ENCODE assay signal across 16 cellular contexts in genomic region chrX:21166302-21166982, GRCh38.
DNase-seq lines count a peak whose midpoint lies in the region; ATAC-seq, FAIRE-seq and TF ChIP-seq lines count a peak whose summit lies in the region.
"Had no signal": no experiment of that assay in that cellular context is flagged by ENCODE, and none has a peak within 500 bp of the region (broad histone marks: within the 10 kb centered on the region; RNA-seq: fewer than 3 reads in every experiment).

No MANE protein-coding gene starts in this region.

- no peak overlapping the region for H3K23ac ChIP-seq in H1 (ENCODE audit: insufficient read length)

- no peak overlapping the region for H2BK15ac ChIP-seq in H1 (ENCODE audit: low read length)

- no peak overlapping the region for H3K18ac ChIP-seq in H1 (ENCODE audit: extremely low read depth, low read length)

- POLR2A ChIA-PET in H1 (lab: Charles Lee; ENCODE audit: partially characterized antibody): no interaction called here

- no peak overlapping the region; the same call in 1 of the 2 replicates for H2AFZ ChIP-seq in H1 (ENCODE audit: low read length)

- WGBS in H1 (ENCODE audit: extremely low coverage in 1 of 2, insufficient coverage in 1 of 2, insufficient read length in 1 of 2, insufficient replicate concordance in 2 of 2, low coverage in 1 of 2, low lambda C conversion rate in 2 of 2, missing lambda C conversion rate in 1 of 2), 2 experiments: 64% methylated on average over 4 of the region's 4 CpGs; no CpG with 5 or more reads in 1 of the 2 experiments

- H3K4me1 Mint-ChIP-seq in nephron progenitor cell (peaks cover 7% of the 10 kb centered on the region), natural killer cell (no peaks in the 10 kb centered on the region)
- H3K4me1 Mint-ChIP-seq: CD4-positive, alpha-beta memory T cell had no signal

- CTCF ChIA-PET in H1 (lab: Charles Lee; ENCODE audit: partially characterized antibody): interaction anchor here (1.0 kb wide), 1 partner anchor 11 kb away, joined by 3 read pairs; no protein-coding TSS in a partner anchor

- no peak overlapping the region for H4K5ac ChIP-seq in H1 (ENCODE audit: insufficient read length, low read depth, low read length)

- no peak overlapping the region for H3K9ac ChIP-seq in H1 (replicated peaks in 1 of 4; ENCODE audit: extremely low read depth in 1 of 4, low read depth in 3 of 4, low read length in 3 of 4)

- no peak for FAIRE-seq in H1 (lab: Jason Lieb, UNC)

- H3K36me3 Mint-ChIP-seq in nephron progenitor cell (ENCODE audit: low read depth) (no peaks in the 10 kb centered on the region), natural killer cell (no peaks in the 10 kb centered on the region)
- H3K36me3 Mint-ChIP-seq: CD4-positive, alpha-beta memory T cell had no signal

- no peak overlapping the region for H3K4ac ChIP-seq in H1 (replicated peaks; ENCODE audit: insufficient read length, low read depth, low read length)

- no peak overlapping the region for H2BK20ac ChIP-seq in H1 (ENCODE audit: low read length)

- no peaks in the 10 kb centered on the region for H3K27me3 ChIP-seq in H1 (replicated peaks in 1 of 4; ENCODE audit: control insufficient read depth in 3 of 4, extremely low read depth in 1 of 4, insufficient read depth in 3 of 4, low read length in 3 of 4)
- H3K27me3 ChIP-seq: stomach had no signal

- no peak overlapping the region for H3K4me3 Mint-ChIP-seq in nephron progenitor cell
- no peak overlapping the region for H3K4me3 Mint-ChIP-seq in natural killer cell
- H3K4me3 Mint-ChIP-seq: CD4-positive, alpha-beta memory T cell had no signal

- no peak overlapping the region for H3K14ac ChIP-seq in H1 (ENCODE audit: insufficient read length)

- no peaks in the 10 kb centered on the region for H3K79me1 ChIP-seq in H1 (ENCODE audit: low read depth, low read length)

- no peaks in the 10 kb centered on the region for H3K4me1 ChIP-seq in H1 (replicated peaks in 1 of 4; ENCODE audit: control insufficient read depth in 3 of 4, insufficient read depth in 4 of 4, low read length in 3 of 4)
- H3K4me1 ChIP-seq: stomach had no signal

- intact Hi-C loops in natural killer cell (cut with micrococcal nuclease): no loop called here

- H3K36me3 ChIP-seq in H1 (ENCODE audit: control insufficient read depth in 2 of 4, insufficient read depth in 4 of 4, low read length in 3 of 4): no peaks in the 10 kb centered on the region
- H3K36me3 ChIP-seq: stomach had no signal

- TF ChIP-seq EP300 in Ishikawa (IDR thresholded peaks at IDR 0.05; ENCODE audit: borderline replicate concordance): peak; percentile 47; the same call in 1 of the 2 replicates
- no peak for TF ChIP-seq EP300 in H1 (IDR thresholded peaks at IDR 0.05; ENCODE audit: borderline replicate concordance in 1 of 2, low read depth in 2 of 2, low read length in 2 of 2)

- H4K20me1 ChIP-seq in H1 (replicated peaks in 1 of 2; ENCODE audit: control insufficient read depth in 1 of 2, insufficient read depth in 2 of 2, low read length in 2 of 2): no peaks in the 10 kb centered on the region

- no peaks in the 10 kb centered on the region for H3K23me2 ChIP-seq in H1 (ENCODE audit: low read depth, low read length)

- DNase-seq in EH (ENCODE audit: low read depth) (peak; percentile 68), H1 (ENCODE audit: low read depth in 1 of 2, low spot score in 2 of 2) (no peak), nephron progenitor cell (no peak), iPS-NIHi7 (ENCODE audit: extremely low spot score) (no peak), cerebellar nuclear complex (lab: John Stamatoyannopoulos, UW) (no peak), natural killer cell (no peak)
- DNase-seq in central memory CD4-positive, alpha-beta T cell: no peak
- DNase-seq: activated CD4-positive, alpha-beta T cell treated with anti-CD3 and anti-CD28 coated beads, Interleukin-2, amount 50 U/mL, for 1 hour; caudate nucleus; CD4-positive, alpha-beta memory T cell; erythroblast; NCI-H2227 treated with DMSO at 0.1 percent for 48 hours; stomach had no signal

- H3K9me3 ChIP-seq in H1 (ENCODE audit: insufficient read depth in 2 of 2, low read depth in 1 of 2, low read length in 1 of 2): no peaks in the 10 kb centered on the region
- H3K9me3 ChIP-seq: stomach had no signal

- H2BK120ac ChIP-seq in H1 (replicated peaks; ENCODE audit: low read depth, low read length): no peak overlapping the region

- no peak overlapping the region for H4K91ac ChIP-seq in H1 (replicated peaks; ENCODE audit: insufficient read length, low read length)

- no peak for TF ChIP-seq POLR2A in H1 (IDR thresholded peaks at IDR 0.05; ENCODE audit: control extremely low read depth in 1 of 2, low read depth in 2 of 2, low read length in 2 of 2)

- H3K79me2 ChIP-seq in H1 (ENCODE audit: control insufficient read depth in 1 of 2, insufficient read depth in 2 of 2, low read length in 2 of 2): no peaks in the 10 kb centered on the region

- H2BK5ac ChIP-seq in H1 (ENCODE audit: low read depth, low read length): no peak overlapping the region

- H3K27me3 Mint-ChIP-seq in nephron progenitor cell (ENCODE audit: low read depth, poor library complexity): no peaks in the 10 kb centered on the region
- no peaks in the 10 kb centered on the region for H3K27me3 Mint-ChIP-seq in natural killer cell (ENCODE audit: low read depth in 2 of 2)
- H3K27me3 Mint-ChIP-seq: CD4-positive, alpha-beta memory T cell had no signal

- no peak overlapping the region for H2BK12ac ChIP-seq in H1 (ENCODE audit: low read depth, low read length)

- TF ChIP-seq CTCF in H1 (IDR thresholded peaks at IDR 0.05; ENCODE audit: control extremely low read depth in 1 of 3, insufficient read depth in 1 of 3, low read depth in 1 of 3, low read length in 3 of 3): no peak
- no peak for TF ChIP-seq CTCF in nephron progenitor cell (IDR thresholded peaks at IDR 0.05)
- no peak for TF ChIP-seq CTCF in natural killer cell (IDR thresholded peaks at IDR 0.05)

- TF ChIP-seq RAD21 in Ishikawa (IDR thresholded peaks at IDR 0.05; ENCODE audit: low read depth) (no peak), H1 (IDR thresholded peaks at IDR 0.05 in 1 of 2, conservative IDR thresholded peaks at IDR 0.05 in 1 of 2; ENCODE audit: low read depth in 2 of 2, low read length in 2 of 2) (no peak)

- no peak for ATAC-seq in natural killer cell

- H3K4me3 ChIP-seq in H1 (ENCODE audit: extremely low read depth in 1 of 4, insufficient read depth in 2 of 4, low read depth in 3 of 4, low read length in 4 of 4): no peak overlapping the region
- H3K4me3 ChIP-seq: stomach had no signal

- no peak overlapping the region for H3K27ac ChIP-seq in H1 (ENCODE audit: low read depth, low read length)
- H3K27ac ChIP-seq: HL-60, stomach had no signal

- no peak overlapping the region for H3K4me2 ChIP-seq in H1 (ENCODE audit: insufficient read depth in 1 of 2, low read depth in 2 of 2, low read length in 2 of 2)

- H4K8ac ChIP-seq in H1 (ENCODE audit: extremely low read depth, insufficient read depth, low read length): no peak overlapping the region

- H3K27ac Mint-ChIP-seq in nephron progenitor cell (peak overlapping the region; percentile 41), natural killer cell (no peak overlapping the region)
- H3K27ac Mint-ChIP-seq: activated T-helper 2 cell treated with anti-CD3 and anti-CD28 coated beads, Interferon-gamma antibody, Interleukin-2, Interleukin-4, amounts not matched to agents 10 μg/mL and 5 μg/mL and 100 μg/mL, durations not matched to agents 14 hours and 24 hours and 36 hours; CD4-positive, alpha-beta memory T cell had no signal

- no peak overlapping the region for H2AK5ac ChIP-seq in H1 (ENCODE audit: low read depth, low read length)

- H3K56ac ChIP-seq in H1 (replicated peaks; ENCODE audit: insufficient read length, low read depth, low read length): no peak overlapping the region

- no peaks in the 10 kb centered on the region for H3K9me3 Mint-ChIP-seq in nephron progenitor cell
- H3K9me3 Mint-ChIP-seq in natural killer cell: no peaks in the 10 kb centered on the region
- H3K9me3 Mint-ChIP-seq: activated T-helper 2 cell treated with anti-CD3 and anti-CD28 coated beads, Interferon-gamma antibody, Interleukin-2, Interleukin-4, amounts not matched to agents 10 μg/mL and 5 μg/mL and 100 μg/mL, durations not matched to agents 14 hours and 24 hours and 36 hours; CD4-positive, alpha-beta memory T cell had no signal

TF ChIP-seq in Ishikawa, 13 proteins besides CTCF, POLR2A, EP300 and RAD21:
- TF ChIP-seq CREB1 (IDR thresholded peaks at IDR 0.05; ENCODE audit: low read depth) (no peak), TEAD4 (IDR thresholded peaks at IDR 0.05) (peak; percentile 93), TCF12 (IDR thresholded peaks at IDR 0.05; ENCODE audit: low read depth) (peak; percentile 47; the same call in 1 of the 2 replicates)

TF ChIP-seq in H1, 55 proteins besides CTCF, POLR2A, EP300 and RAD21:
- no peak for TF ChIP-seq JUN (IDR thresholded peaks at IDR 0.05; ENCODE audit: low read depth, low read length)
- TF ChIP-seq TEAD4 (IDR thresholded peaks at IDR 0.05; ENCODE audit: low read depth, low read length): 0 out of 2 replicates have a peak, but pooled peaks have one; percentile 51
